Comparison of ENCODE assay signal across 18 cellular contexts in genomic region chr2:127953128-127953718, GRCh38.
DNase-seq lines count a peak whose midpoint lies in the region; ATAC-seq and TF ChIP-seq lines count a peak whose summit lies in the region.
"Had no signal": no experiment of that assay in that cellular context is flagged by ENCODE, and none has a peak within 500 bp of the region (broad histone marks: within the 10 kb centered on the region; RNA-seq: fewer than 3 reads in every experiment).

No MANE protein-coding gene starts in this region.

- no peaks in the 10 kb centered on the region for H3K4me1 ChIP-seq in endodermal cell (ENCODE audit: control insufficient read depth, insufficient read depth, low read length)
- peaks cover 4 to 32% (median 20%) of the 10 kb centered on the region in 4 donors for H3K4me1 ChIP-seq in sigmoid colon
- H3K4me1 ChIP-seq: uterus had no signal

- H3K36me3 Mint-ChIP-seq in endodermal cell (ENCODE audit: low read depth) (peaks cover 48% of the 10 kb centered on the region), MCF 10A (ENCODE audit: insufficient read depth, unreplicated experiment) (peaks cover 29% of the 10 kb centered on the region)

- ATAC-seq in HG03520 (IDR thresholded peaks at IDR 0.05; ENCODE audit: unreplicated experiment) (no peak), HG03469 (IDR thresholded peaks at IDR 0.05; ENCODE audit: unreplicated experiment) (no peak)
- ATAC-seq: activated T-cell treated with anti-CD3 and anti-CD28 coated beads, Interleukin-2, amount 50 U/mL, for 72 hours; GM12878; PC-3 had no signal

- CTCF ChIA-PET in MCF 10A (lab: Yijun Ruan, JAX): interaction anchor here (0.7 to 0.9 kb wide), 2 partner anchors 110 to 1161 kb away, joined by 3 read pairs; no protein-coding TSS in a partner anchor

- no peak for TF ChIP-seq POLR2A in sigmoid colon (IDR thresholded peaks at IDR 0.05)

- H3K27me3 Mint-ChIP-seq in endodermal cell (ENCODE audit: insufficient read depth) (no peaks in the 10 kb centered on the region), MCF 10A (ENCODE audit: insufficient read depth, unreplicated experiment) (no peaks in the 10 kb centered on the region)

- 91 to 98% methylated on average over 5 to 6 of the region's 6 CpGs for WGBS in endodermal cell (ENCODE audit: insufficient coverage in 1 of 2, insufficient read length in 1 of 2), 2 experiments
- WGBS in sigmoid colon, 2 donors: 22 to 65% methylated on average over 6 of the region's 6 CpGs

- no peak for TF ChIP-seq EP300 in sigmoid colon (IDR thresholded peaks at IDR 0.05)

- no peaks in the 10 kb centered on the region for H3K4me1 Mint-ChIP-seq in endodermal cell
- no peaks in the 10 kb centered on the region for H3K4me1 Mint-ChIP-seq in MCF 10A (ENCODE audit: insufficient read depth, unreplicated experiment)
- H3K4me1 Mint-ChIP-seq: neural crest cell had no signal

- H3K27me3 ChIP-seq in endodermal cell (ENCODE audit: control insufficient read depth, insufficient read depth, low read length, poor library complexity, severe bottlenecking) (no peaks in the 10 kb centered on the region), layer of hippocampus (ENCODE audit: control insufficient read depth, insufficient read depth, low read length) (no peaks in the 10 kb centered on the region), sigmoid colon (no peaks in the 10 kb centered on the region)
- H3K27me3 ChIP-seq: spleen, uterus had no signal

- TF ChIP-seq CTCF in HFF-Myc (IDR thresholded peaks at IDR 0.05; ENCODE audit: low read depth, low read length, missing control alignments): no peak
- no peak for TF ChIP-seq CTCF in endodermal cell (conservative IDR thresholded peaks at IDR 0.05)
- TF ChIP-seq CTCF in sigmoid colon (IDR thresholded peaks at IDR 0.05): no peak
- no peak for TF ChIP-seq CTCF in MCF 10A (IDR thresholded peaks at IDR 0.05; ENCODE audit: unreplicated experiment)

- H3K27ac Mint-ChIP-seq in endodermal cell (no peak overlapping the region), MCF 10A (ENCODE audit: low read depth, unreplicated experiment) (no peak overlapping the region)
- H3K27ac Mint-ChIP-seq: activated T-cell treated with anti-CD3 and anti-CD28 coated beads, Interleukin-2, amount 50 U/mL, for 72 hours had no signal

- no peak overlapping the region for H3K9ac ChIP-seq in endodermal cell (ENCODE audit: extremely low read depth, low read length, poor library complexity, severe bottlenecking)
- H3K9ac ChIP-seq: GM23248 had no signal

- H3K9me3 Mint-ChIP-seq in endodermal cell: no peaks in the 10 kb centered on the region
- H3K9me3 Mint-ChIP-seq in MCF 10A (ENCODE audit: unreplicated experiment): no peaks in the 10 kb centered on the region
- H3K9me3 Mint-ChIP-seq: activated T-cell treated with anti-CD3 and anti-CD28 coated beads, Interleukin-2, amount 50 U/mL, for 72 hours; neural crest cell had no signal

- H3K4me3 ChIP-seq in HFF-Myc (replicated peaks; ENCODE audit: low read depth, low read length) (no peak overlapping the region), endodermal cell (ENCODE audit: low read length) (no peak overlapping the region), sigmoid colon (no peak overlapping the region)
- H3K4me3 ChIP-seq: GM12878, GM23248, spleen, uterus had no signal

- peak; percentile 21 for DNase-seq in HFF-Myc (ENCODE audit: extremely low read depth, low read depth)
- peak; percentile 10 for DNase-seq in endodermal cell
- peak; percentile 83 for DNase-seq in sigmoid colon
- no peak for DNase-seq in MCF 10A (ENCODE audit: unreplicated experiment)
- DNase-seq in SHP77 (lab: John Stamatoyannopoulos, UW): no peak
- DNase-seq: activated T-cell treated with anti-CD3 and anti-CD28 coated beads, Interleukin-2, amount 50 U/mL, for 72 hours; DND-41; GM23248; MV-4-11; PC-3; spleen; T-helper 1 cell had no signal

- H3K27ac ChIP-seq in endodermal cell (ENCODE audit: low read depth, low read length) (no peak overlapping the region), layer of hippocampus (ENCODE audit: low read depth, low read length) (peak overlapping the region; percentile 23), sigmoid colon (peak overlapping the region; percentile 60 to 75 (median 72))
- H3K27ac ChIP-seq: GM23248 had no signal

- H3K4me3 Mint-ChIP-seq in endodermal cell (no peak overlapping the region), MCF 10A (ENCODE audit: unreplicated experiment) (no peak overlapping the region)
- H3K4me3 Mint-ChIP-seq: activated T-cell treated with anti-CD3 and anti-CD28 coated beads, Interleukin-2, amount 50 U/mL, for 72 hours; neural crest cell had no signal

- H3K9me3 ChIP-seq in endodermal cell (ENCODE audit: control insufficient read depth, low read length): no peaks in the 10 kb centered on the region
- no peaks in the 10 kb centered on the region for H3K9me3 ChIP-seq in sigmoid colon
- H3K9me3 ChIP-seq: spleen, uterus had no signal

- H3K36me3 ChIP-seq in endodermal cell (ENCODE audit: control insufficient read depth, insufficient read depth, low read length) (peaks cover 64% of the 10 kb centered on the region), sigmoid colon (peaks cover 24 to 57% (median 29%) of the 10 kb centered on the region in 4 donors)
- H3K36me3 ChIP-seq: uterus had no signal

- no TSS peak for BruUV-seq in MCF 10A (replicated peaks; lab: Mats Ljungman, UMichigan)

- intact Hi-C loops in sigmoid colon (cut with DNase I): loop anchor here (5.0 kb wide), 2 partner anchors 51 to 66 kb away; partner anchors contain the start of gene AMMECR1L
- intact Hi-C loops in MCF 10A (cut with micrococcal nuclease): no loop called here

- POLR2A ChIA-PET in MCF 10A (lab: Yijun Ruan, JAX): no interaction called here

Comparison
In these comparisons a context has a peak if more than half of its experiments do, and no peak if none do; other contexts are left out.
1. DNase-seq: peak in HFF-Myc (single experiment), endodermal cell (single experiment) and sigmoid colon (single experiment); none in MCF 10A (single experiment) and SHP77 (0 of 2).